Comparison of ENCODE assay signal across 10 cellular contexts in genomic region chr10:128500642-128501041, GRCh38.
"Had no signal": no experiment of that assay in that cellular context is flagged by ENCODE, and none has a peak within 500 bp of the region (broad histone marks: within the 10 kb centered on the region; RNA-seq: fewer than 3 reads in every experiment).

No MANE protein-coding gene starts in this region.

- H3K4me1 Mint-ChIP-seq: IgD-negative memory B cell had no signal

- H3K9ac ChIP-seq: GM23248 had no signal

- H3K4me3 Mint-ChIP-seq: HFFc6, IgD-negative memory B cell had no signal

- H3K4me1 ChIP-seq: HAP-1 had no signal

- H2AFZ ChIP-seq: GM23248 had no signal

- H3K27ac Mint-ChIP-seq: HFFc6, IgD-negative memory B cell had no signal

- H3K4me3 ChIP-seq: GM23248, HAP-1 had no signal

- H3K36me3 ChIP-seq: HAP-1 had no signal

- ATAC-seq: HCT116, HepG2 had no signal

- H3K9me3 ChIP-seq: HAP-1 had no signal

- H3K36me3 Mint-ChIP-seq: IgD-negative memory B cell had no signal

- FAIRE-seq: H54, HepG2 had no signal

- DNase-seq: GM23248, HFFc6, Kasumi-1, KG1 had no signal

- H3K27ac ChIP-seq: GM23248, HL-60 had no signal
